Comparison of ENCODE assay signal across 20 cellular contexts in the genomic region with DNA sequence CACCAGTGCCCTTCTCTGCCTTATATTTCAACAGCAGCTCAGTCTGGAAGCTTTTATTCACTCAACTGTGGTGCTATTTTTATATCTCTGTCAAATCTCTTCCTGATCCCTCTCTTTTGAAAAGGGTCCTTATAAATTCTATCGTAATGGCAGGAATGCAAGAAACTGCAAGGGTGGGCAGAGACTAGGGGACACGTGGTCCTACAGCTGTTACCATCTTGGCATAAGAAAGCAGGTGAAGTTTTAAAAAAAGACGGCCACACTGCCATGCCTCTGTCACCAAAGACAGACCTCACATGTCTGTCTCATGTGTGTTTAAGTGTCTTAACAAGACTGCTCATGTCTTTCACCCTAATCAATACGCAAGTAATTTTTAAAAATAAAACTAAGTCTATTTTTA.
DNase-seq lines count a peak whose midpoint lies in the region; ATAC-seq and TF ChIP-seq lines count a peak whose summit lies in the region.
"Had no signal": no experiment of that assay in that cellular context is flagged by ENCODE, and none has a peak within 500 bp of the region (broad histone marks: within the 10 kb centered on the region; RNA-seq: fewer than 3 reads in every experiment).

No MANE protein-coding gene starts in this region.

- no peak for TF ChIP-seq CTCF in esophagus muscularis mucosa (IDR thresholded peaks at IDR 0.05)
- TF ChIP-seq CTCF in nephron (IDR thresholded peaks at IDR 0.05; ENCODE audit: unreplicated experiment in 3 of 3) = no peak
- no peak for TF ChIP-seq CTCF in MM.1S (IDR thresholded peaks at IDR 0.05; ENCODE audit: low read length)
- TF ChIP-seq CTCF in smooth muscle cell (IDR thresholded peaks at IDR 0.05; ENCODE audit: borderline replicate concordance, insufficient read depth, poor library complexity, severe bottlenecking) = no peak

- intact Hi-C loops in esophagus muscularis mucosa (cut with DNase I) = no loop called here
- intact Hi-C loops in left ventricle myocardium superior (cut with micrococcal nuclease) = no loop called here

- no peaks in the 10 kb centered on the region for H3K27me3 Mint-ChIP-seq in nephron (ENCODE audit: low read depth)
- H3K27me3 Mint-ChIP-seq: CD4-positive, alpha-beta memory T cell; CD4-positive, CD25-positive, alpha-beta regulatory T cell; CD8-positive, alpha-beta memory T cell had no signal

- H4K20me1 ChIP-seq in MM.1S (ENCODE audit: insufficient read depth, low read length) (no peaks in the 10 kb centered on the region), smooth muscle cell (ENCODE audit: low read depth) (no peaks in the 10 kb centered on the region)
- H4K20me1 ChIP-seq: BLaER1 had no signal

- H3K9ac ChIP-seq in MM.1S (ENCODE audit: low read length) (no peak overlapping the region), smooth muscle cell (ENCODE audit: low read depth) (no peak overlapping the region)
- H3K9ac ChIP-seq: BLaER1 had no signal

- H3K4me2 ChIP-seq in MM.1S (ENCODE audit: low read depth, low read length) (no peak overlapping the region), smooth muscle cell (no peak overlapping the region)
- H3K4me2 ChIP-seq: BLaER1 had no signal

- H3K4me3 ChIP-seq in esophagus muscularis mucosa (no peak overlapping the region), MM.1S (ENCODE audit: low read length) (no peak overlapping the region), smooth muscle cell (no peak overlapping the region)
- H3K4me3 ChIP-seq: BLaER1 had no signal

- no peaks in the 10 kb centered on the region for H3K9me2 ChIP-seq in MM.1S (replicated peaks; ENCODE audit: insufficient read depth, low read length)

- H2AFZ ChIP-seq in MM.1S (ENCODE audit: low read length) = no peak overlapping the region
- no peak overlapping the region for H2AFZ ChIP-seq in smooth muscle cell (ENCODE audit: low read depth)

- no peak overlapping the region for H3K4me3 Mint-ChIP-seq in nephron
- H3K4me3 Mint-ChIP-seq: CD14-positive monocyte; CD4-positive, alpha-beta memory T cell; CD4-positive, CD25-positive, alpha-beta regulatory T cell; CD8-positive, alpha-beta memory T cell had no signal

- H3F3A ChIP-seq in MM.1S (ENCODE audit: insufficient read depth, low read length) (no peaks in the 10 kb centered on the region), smooth muscle cell (ENCODE audit: low read depth) (no peaks in the 10 kb centered on the region)

- H3K27me3 ChIP-seq in esophagus muscularis mucosa (no peaks in the 10 kb centered on the region), MM.1S (replicated peaks; ENCODE audit: insufficient read depth, low read length) (no peaks in the 10 kb centered on the region), smooth muscle cell (ENCODE audit: low read depth) (no peaks in the 10 kb centered on the region)
- H3K27me3 ChIP-seq: BE2C, BLaER1 had no signal

- peaks cover 66% of the 10 kb centered on the region for H3K4me1 Mint-ChIP-seq in nephron
- H3K4me1 Mint-ChIP-seq: CD14-positive monocyte; CD4-positive, alpha-beta memory T cell; CD4-positive, CD25-positive, alpha-beta regulatory T cell; CD8-positive, alpha-beta memory T cell had no signal

- H3K79me2 ChIP-seq in MM.1S (ENCODE audit: low read length) = no peaks in the 10 kb centered on the region
- H3K79me2 ChIP-seq in smooth muscle cell (ENCODE audit: low read depth) = no peaks in the 10 kb centered on the region

- no peaks in the 10 kb centered on the region for H3K9me3 ChIP-seq in esophagus muscularis mucosa
- H3K9me3 ChIP-seq in MM.1S (replicated peaks; ENCODE audit: insufficient read depth, low read length) = no peaks in the 10 kb centered on the region
- no peaks in the 10 kb centered on the region for H3K9me3 ChIP-seq in smooth muscle cell (replicated peaks; ENCODE audit: low read depth)
- H3K9me3 ChIP-seq: BE2C, BLaER1, Caco-2 had no signal

- H3K36me3 ChIP-seq in esophagus muscularis mucosa = no peaks in the 10 kb centered on the region
- H3K36me3 ChIP-seq in MM.1S (replicated peaks; ENCODE audit: insufficient read depth, low read length) = no peaks in the 10 kb centered on the region
- no peaks in the 10 kb centered on the region for H3K36me3 ChIP-seq in smooth muscle cell (ENCODE audit: low read depth)
- H3K36me3 ChIP-seq: BE2C, BLaER1 had no signal

- H3K27ac Mint-ChIP-seq in nephron = peak overlapping the region in 2 of 3 experiments; percentile 3 to 59
- H3K27ac Mint-ChIP-seq: CD14-positive monocyte; CD4-positive, alpha-beta memory T cell; CD4-positive, CD25-positive, alpha-beta regulatory T cell; CD8-positive, alpha-beta memory T cell had no signal

- DNase-seq in esophagus muscularis mucosa (ENCODE audit: extremely low spot score) (peak; percentile 26), myocyte (ENCODE audit: low read depth) (peak; percentile 5), MM.1S (no peak), smooth muscle cell (lab: John Stamatoyannopoulos, UW; ENCODE audit: unreplicated experiment) (no peak), left ventricle myocardium superior (no peak)
- DNase-seq: 8988T; ACHN; C1 segment of cervical spinal cord; Caco-2; Calu3; CD4-positive, alpha-beta memory T cell; CD4-positive, CD25-positive, alpha-beta regulatory T cell; CD8-positive, alpha-beta memory T cell; DMS79 treated with DMSO at 0.1 percent for 48 hours; GF-D8 had no signal

- peaks cover 3% of the 10 kb centered on the region for H3K9me3 Mint-ChIP-seq in nephron

- H3K36me3 Mint-ChIP-seq in nephron (ENCODE audit: low read depth) = no peaks in the 10 kb centered on the region
- H3K36me3 Mint-ChIP-seq: CD14-positive monocyte; CD4-positive, alpha-beta memory T cell; CD4-positive, CD25-positive, alpha-beta regulatory T cell; CD8-positive, alpha-beta memory T cell had no signal

- no peak for TF ChIP-seq EP300 in esophagus muscularis mucosa (IDR thresholded peaks at IDR 0.05)

- 72% methylated on average over 4 of the region's 4 CpGs for WGBS in esophagus muscularis mucosa
- WGBS in smooth muscle cell (ENCODE audit: low lambda C conversion rate) = 97% methylated on average over 4 of the region's 4 CpGs

- no peaks in the 10 kb centered on the region for H3K4me1 ChIP-seq in esophagus muscularis mucosa
- H3K4me1 ChIP-seq in MM.1S (ENCODE audit: low read length) = no peaks in the 10 kb centered on the region
- no peaks in the 10 kb centered on the region for H3K4me1 ChIP-seq in smooth muscle cell (ENCODE audit: low read depth)
- H3K4me1 ChIP-seq: BE2C, BLaER1, Caco-2 had no signal

- H3K27ac ChIP-seq in esophagus muscularis mucosa (replicated peaks in 1 of 4) = no peak overlapping the region
- H3K27ac ChIP-seq in MM.1S (ENCODE audit: low read length) = no peak overlapping the region
- no peak overlapping the region for H3K27ac ChIP-seq in smooth muscle cell (ENCODE audit: low read depth)
- H3K27ac ChIP-seq: BLaER1 had no signal

- no peak for TF ChIP-seq POLR2A in esophagus muscularis mucosa (IDR thresholded peaks at IDR 0.05; ENCODE audit: low read depth)

- no peak for ATAC-seq in HG02623 (IDR thresholded peaks at IDR 0.05; ENCODE audit: unreplicated experiment)
- ATAC-seq in left ventricle myocardium superior = no peak

Comparison
In these comparisons a context has a peak if more than half of its experiments do, and no peak if none do; other contexts are left out.
1. DNase-seq: peak in esophagus muscularis mucosa (single experiment) and myocyte (single experiment); none in MM.1S (single experiment), smooth muscle cell (single experiment) and left ventricle myocardium superior (single experiment).